In genomic region chr19:14419038-14419813, GRCh38 we compare ENCODE assay signal across 8 cellular contexts. TPM values are rescaled to one million over a fixed set of nuclear protein-coding genes. Genes with fewer than 3 reads are reported as not detected.
DNase-seq lines count a peak whose midpoint lies in the region; ATAC-seq and TF ChIP-seq lines count a peak whose summit lies in the region.

DDX39A (minus strand) TSS chr19:14419341; CDS start chr19:14413220, 6,121 bp downstream.

- H3K9me3 ChIP-seq in RWPE2 (ENCODE audit: severe bottlenecking) = no peaks in the 10 kb centered on the region

- TF ChIP-seq CTCF in RWPE2 (IDR thresholded peaks at IDR 0.05; ENCODE audit: poor library complexity, severe bottlenecking) = no peak
- no peak for TF ChIP-seq CTCF in natural killer cell (IDR thresholded peaks at IDR 0.05)

- peak within 1 kb of the TSS; percentile 93 for H3K4me3 Mint-ChIP-seq in activated T-helper 2 cell treated with anti-CD3 and anti-CD28 coated beads, Interferon-gamma antibody, Interleukin-2, Interleukin-4, amounts not matched to agents 10 μg/mL and 5 μg/mL and 100 μg/mL, durations not matched to agents 14 hours and 24 hours and 36 hours (ENCODE audit: low read depth)
- peak within 1 kb of the TSS; percentile 94 for H3K4me3 Mint-ChIP-seq in natural killer cell

- ATAC-seq in RWPE2 (ENCODE audit: low read depth) (peak; percentile 99), natural killer cell (peak; percentile 80 to 94 (median 82))

- peaks cover 38% of the 10 kb centered on the region for H3K36me3 Mint-ChIP-seq in activated T-helper 2 cell treated with anti-CD3 and anti-CD28 coated beads, Interferon-gamma antibody, Interleukin-2, Interleukin-4, amounts not matched to agents 10 μg/mL and 5 μg/mL and 100 μg/mL, durations not matched to agents 14 hours and 24 hours and 36 hours (ENCODE audit: low read depth)
- no peaks in the 10 kb centered on the region for H3K36me3 Mint-ChIP-seq in natural killer cell

- intact Hi-C loops in activated T-helper 2 cell treated with anti-CD3 and anti-CD28 coated beads, Interferon-gamma antibody, Interleukin-2, Interleukin-4, amounts not matched to agents 10 μg/mL and 5 μg/mL and 100 μg/mL, durations not matched to agents 14 hours and 24 hours and 36 hours (cut with micrococcal nuclease) = loop anchor here (1.0 to 2.0 kb wide), 4 partner anchors 14 to 282 kb away; partner anchors contain the start of genes ASF1B and PKN1
- intact Hi-C loops in natural killer cell (cut with micrococcal nuclease) = loop anchor here (1.0 to 5.0 kb wide), 4 partner anchors 16 to 282 kb away; partner anchors contain the start of genes ASF1B and DNAJB1

- peaks cover 20% of the 10 kb centered on the region for H3K4me1 Mint-ChIP-seq in activated T-helper 2 cell treated with anti-CD3 and anti-CD28 coated beads, Interferon-gamma antibody, Interleukin-2, Interleukin-4, amounts not matched to agents 10 μg/mL and 5 μg/mL and 100 μg/mL, durations not matched to agents 14 hours and 24 hours and 36 hours (ENCODE audit: low read depth)
- peaks cover 40 to 45% of the 10 kb centered on the region in 2 donors for H3K4me1 Mint-ChIP-seq in natural killer cell

- H3K27me3 ChIP-seq in RWPE2 (ENCODE audit: insufficient read depth, poor library complexity, severe bottlenecking) = no peaks in the 10 kb centered on the region

- peak within 1 kb of the TSS; percentile 65 for H3K27ac ChIP-seq in RWPE2 (ENCODE audit: poor library complexity, severe bottlenecking)

- H3K36me3 ChIP-seq in RWPE2 (ENCODE audit: low read depth) = peaks cover 36% of the 10 kb centered on the region

- H3K27ac Mint-ChIP-seq in activated T-helper 2 cell treated with anti-CD3 and anti-CD28 coated beads, Interferon-gamma antibody, Interleukin-2, Interleukin-4, amounts not matched to agents 10 μg/mL and 5 μg/mL and 100 μg/mL, durations not matched to agents 14 hours and 24 hours and 36 hours = peak within 1 kb of the TSS; percentile 97
- H3K27ac Mint-ChIP-seq in natural killer cell = peak within 1 kb of the TSS; percentile 93 to 98

- H3K9me3 Mint-ChIP-seq in activated T-helper 2 cell treated with anti-CD3 and anti-CD28 coated beads, Interferon-gamma antibody, Interleukin-2, Interleukin-4, amounts not matched to agents 10 μg/mL and 5 μg/mL and 100 μg/mL, durations not matched to agents 14 hours and 24 hours and 36 hours = no peaks in the 10 kb centered on the region
- H3K9me3 Mint-ChIP-seq in natural killer cell = no peaks in the 10 kb centered on the region

- no peaks in the 10 kb centered on the region for H3K27me3 Mint-ChIP-seq in activated T-helper 2 cell treated with anti-CD3 and anti-CD28 coated beads, Interferon-gamma antibody, Interleukin-2, Interleukin-4, amounts not matched to agents 10 μg/mL and 5 μg/mL and 100 μg/mL, durations not matched to agents 14 hours and 24 hours and 36 hours (ENCODE audit: low read depth)
- H3K27me3 Mint-ChIP-seq in natural killer cell (ENCODE audit: low read depth in 2 of 2) = no peaks in the 10 kb centered on the region

- peaks cover 15% of the 10 kb centered on the region for H3K4me1 ChIP-seq in RWPE2 (ENCODE audit: insufficient read depth, poor library complexity, severe bottlenecking)

- peak within 1 kb of the TSS; percentile 86 for H3K4me3 ChIP-seq in RWPE2 (ENCODE audit: severe bottlenecking)

- DNase-seq in EH (ENCODE audit: low read depth) (peak; percentile 100), H4 (ENCODE audit: low spot score) (peak; percentile 100), LoVo (ENCODE audit: low spot score) (peak; percentile 99), RWPE2 (ENCODE audit: low spot score) (peak; percentile 99), fibroblast of peridontal ligament (ENCODE audit: extremely low read depth) (peak; percentile 99), natural killer cell (peak; percentile 94)
- DNase-seq in activated T-helper 2 cell treated with anti-CD3 and anti-CD28 coated beads, Interferon-gamma antibody, Interleukin-2, Interleukin-4, amounts not matched to agents 10 μg/mL and 5 μg/mL and 100 μg/mL, durations not matched to agents 14 hours and 24 hours and 36 hours (ENCODE audit: low spot score) = peak; percentile 99
- peak; percentile 98 for DNase-seq in stimulated activated naive CD4-positive, alpha-beta T cell treated with Interleukin-2 at 50 U/mL for 16 hours (lab: John Stamatoyannopoulos, UW)

RNA-seq across cellular contexts. Expression of gene DDX39A, which starts in this region (rescaled TPM):
- 162 and 211 TPM in 2 replicates for total RNA-seq in H4 (2014; rRNA removed; shearing (Covaris generic))
- 268 TPM in 2 replicates for total RNA-seq in activated T-helper 2 cell treated with anti-CD3 and anti-CD28 coated beads, Interferon-gamma antibody, Interleukin-2, Interleukin-4, amounts not matched to agents 10 μg/mL and 5 μg/mL and 100 μg/mL, durations not matched to agents 14 hours and 24 hours and 36 hours
- total RNA-seq in natural killer cell = 100 to 1,000 TPM; 397 to 569 (median 557) TPM

Comparison
In these comparisons a context has a peak if more than half of its experiments do, and no peak if none do; other contexts are left out.
1. Peak in every context shown above with its lines: DNase-seq, ATAC-seq, H3K4me3 ChIP-seq and H3K27ac ChIP-seq.